Comparison of ENCODE assay signal across 18 cellular contexts in genomic region chr12:42887657-42888056, GRCh38.
"Had no signal": no experiment of that assay in that cellular context is flagged by ENCODE, and none has a peak within 500 bp of the region (broad histone marks: within the 10 kb centered on the region; RNA-seq: fewer than 3 reads in every experiment).

No MANE protein-coding gene starts in this region.

- H3K36me3 ChIP-seq: lower lobe of right lung, WERI-Rb-1 had no signal

- H3K4me3 ChIP-seq: lower lobe of right lung had no signal

- H3K9me3 ChIP-seq: lower lobe of right lung had no signal

- DNase-seq: activated CD4-positive, alpha-beta T cell treated with anti-CD3 and anti-CD28 coated beads for 1 hour; activated CD8-positive, alpha-beta memory T cell treated with anti-CD3 and anti-CD28 coated beads for 24 hours; activated CD8-positive, alpha-beta memory T cell treated with anti-CD3 and anti-CD28 coated beads, Interleukin-2, amount 50 U/mL, for 48 hours; activated effector memory CD4-positive, alpha-beta T cell treated with Interleukin-2 at 50 U/mL for 16 hours; activated naive CD4-positive, alpha-beta T cell treated with anti-CD3 and anti-CD28 coated beads, Interleukin-2, amount 10 ng/mL, durations not matched to agents 7 days and 5 days; activated T-cell treated with anti-CD3 and anti-CD28 coated beads, Interleukin-2, amount 50 U/mL, for 48 hours; effector memory CD8-positive, alpha-beta T cell; hippocampal formation; islet precursor cell; lower lobe of right lung; midbrain; occipital lobe; posterior cingulate gyrus; stimulated activated CD4-positive, alpha-beta T cell treated with anti-CD3 and anti-CD28 coated beads, Interleukin-12 subunit alpha, Interleukin-12 subunit beta, amount 100 ng/mL, for 4 hours; stimulated activated CD4-positive, alpha-beta T cell treated with anti-CD3 and anti-CD28 coated beads, Interleukin-1b, Interleukin-23, amount 100 ng/mL, for 48 hours; stimulated activated CD8-positive, alpha-beta memory T cell treated with anti-CD3 and anti-CD28 coated beads, Interleukin-4, amount 100 ng/mL, for 48 hours; stimulated activated naive CD4-positive, alpha-beta T cell; WERI-Rb-1 had no signal

- H3K4me1 ChIP-seq: lower lobe of right lung had no signal

- H3K27ac ChIP-seq: lower lobe of right lung, WERI-Rb-1 had no signal
